ENCODE assay signal across 8 cellular contexts in the genomic region with DNA sequence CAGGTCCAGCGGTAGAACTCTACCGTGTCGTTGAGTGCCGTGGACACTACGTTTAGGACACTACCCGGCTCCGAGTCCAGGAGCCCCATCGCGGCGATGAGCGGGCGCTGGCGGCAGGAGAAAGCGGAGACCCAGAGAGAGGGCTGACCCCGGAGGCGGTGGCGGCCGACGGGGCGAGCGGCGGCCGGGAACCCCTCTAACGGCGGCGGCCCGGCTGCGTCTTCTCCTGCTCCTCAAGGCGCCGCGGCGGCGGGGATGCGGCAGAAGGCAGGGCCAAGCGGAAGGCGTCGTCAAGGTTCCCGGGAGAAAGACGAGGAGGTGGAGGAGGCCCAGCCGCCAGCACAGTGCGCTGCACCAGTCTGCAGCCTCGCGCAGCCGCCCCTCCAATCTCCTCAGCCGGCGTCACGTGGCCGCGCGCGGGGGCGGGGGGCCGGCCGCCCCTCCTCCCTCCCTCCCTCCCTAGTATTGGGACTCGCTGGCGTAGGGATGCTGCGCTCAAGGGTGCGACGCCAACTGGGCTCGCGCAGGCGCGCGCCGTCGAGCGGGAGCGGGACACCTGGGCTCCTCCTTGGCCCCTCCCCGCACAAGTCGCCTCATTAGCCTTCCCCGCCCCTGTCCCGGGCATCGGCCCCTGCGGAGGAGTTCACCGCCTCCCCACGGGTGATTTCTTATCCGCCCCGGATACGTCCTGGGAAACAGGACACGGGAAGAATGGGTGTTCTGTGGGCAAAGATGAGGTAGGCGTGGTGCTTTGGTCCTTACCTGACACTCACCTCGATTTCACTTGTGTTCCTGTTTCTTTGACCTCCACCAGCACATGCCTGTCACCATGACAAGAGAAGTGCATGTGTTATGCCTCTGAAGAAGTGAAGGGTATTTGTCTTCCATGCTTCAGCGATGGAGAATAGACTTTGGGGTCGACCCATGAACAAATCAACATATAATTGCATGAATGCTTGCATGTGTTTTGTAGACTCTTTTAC. TPM values are rescaled to one million over a fixed set of nuclear protein-coding genes. Genes with fewer than 3 reads are reported as not detected.
DNase-seq lines count a peak whose midpoint lies in the region; ATAC-seq and TF ChIP-seq lines count a peak whose summit lies in the region.

A gene (minus strand): TSS at position 363 of the 983 bp plus-strand sequence. CDS start 274 bp downstream, at position 89.

- no peak for DNase-seq in AG04449 (ENCODE audit: low read depth, low spot score)
- DNase-seq in SHP77 treated with DMSO at 0.1 percent for 48 hours (lab: John Stamatoyannopoulos, UW) = peak; percentile 72
- peak; percentile 77 for DNase-seq in activated naive CD8-positive, alpha-beta T cell treated with anti-CD3 and anti-CD28 coated beads for 36 hours
- peak; percentile 68 to 95 (median 88) for DNase-seq in head of caudate nucleus
- DNase-seq in osteocyte (ENCODE audit: extremely low spot score, unreplicated experiment) = peak; percentile 89
- DNase-seq in tibial nerve (ENCODE audit: low spot score in 2 of 2) = peak; percentile 19 to 28

- peaks cover 33% of the 10 kb centered on the region for H3K27me3 Mint-ChIP-seq in activated naive CD8-positive, alpha-beta T cell treated with anti-CD3 and anti-CD28 coated beads for 36 hours
- H3K27me3 Mint-ChIP-seq in osteocyte (ENCODE audit: unreplicated experiment) = peaks cover 37% of the 10 kb centered on the region

- peak; percentile 45 to 46 for TF ChIP-seq POLR2A in tibial nerve (IDR thresholded peaks at IDR 0.05)

- H3K4me3 ChIP-seq in AG04449 (ENCODE audit: low read depth, low read length) = peak within 1 kb of the TSS; percentile 76
- peak within 1 kb of the TSS; percentile 81 for H3K4me3 ChIP-seq in HUES64 (ENCODE audit: low read length)
- peak within 1 kb of the TSS; percentile 49 to 76 (median 63) for H3K4me3 ChIP-seq in tibial nerve

- no peaks in the 10 kb centered on the region for H3K36me3 Mint-ChIP-seq in activated naive CD8-positive, alpha-beta T cell treated with anti-CD3 and anti-CD28 coated beads for 36 hours
- no peaks in the 10 kb centered on the region for H3K36me3 Mint-ChIP-seq in osteocyte (ENCODE audit: unreplicated experiment)

- H3K9me3 ChIP-seq in HUES64 (ENCODE audit: insufficient read depth, low read depth, low read length) (no peaks in the 10 kb centered on the region), tibial nerve (no peaks in the 10 kb centered on the region)

- H3K9me3 Mint-ChIP-seq in activated naive CD8-positive, alpha-beta T cell treated with anti-CD3 and anti-CD28 coated beads for 36 hours = no peaks in the 10 kb centered on the region
- H3K9me3 Mint-ChIP-seq in osteocyte (ENCODE audit: unreplicated experiment) = no peaks in the 10 kb centered on the region

- ATAC-seq in GM19372 (IDR thresholded peaks at IDR 0.05; ENCODE audit: low read depth, unreplicated experiment) = peak; percentile 46

- WGBS in HUES64 = 1% methylated on average over 82 of the region's 84 CpGs
- 3 to 4% methylated on average over 41 to 45 of the region's 84 CpGs for WGBS in tibial nerve, 2 donors

- no peak for TF ChIP-seq CTCF in AG04449 (IDR thresholded peaks at IDR 0.05; ENCODE audit: insufficient read depth, low read length, missing control alignments)
- TF ChIP-seq CTCF in osteocyte (IDR thresholded peaks at IDR 0.05) = no peak
- peak in 1 of 5 experiments; percentile 8 for TF ChIP-seq CTCF in tibial nerve (IDR thresholded peaks at IDR 0.05)

- POLR2A ChIA-PET in AG04449 (lab: Yijun Ruan, JAX) = no interaction called here

- H3K36me3 ChIP-seq in HUES64 (ENCODE audit: insufficient read depth, low read length) = no peaks in the 10 kb centered on the region
- no peaks in the 10 kb centered on the region for H3K36me3 ChIP-seq in tibial nerve

- H3K27ac Mint-ChIP-seq in activated naive CD8-positive, alpha-beta T cell treated with anti-CD3 and anti-CD28 coated beads for 36 hours = peak within 1 kb of the TSS; percentile 54
- H3K27ac Mint-ChIP-seq in osteocyte (ENCODE audit: unreplicated experiment) = peak within 1 kb of the TSS; percentile 4

- no peak within 1 kb of the TSS for H3K27ac ChIP-seq in HUES64 (ENCODE audit: low read depth, low read length)
- peak within 1 kb of the TSS in 1 of 4 donors; percentile 47 for H3K27ac ChIP-seq in tibial nerve

- peak within 1 kb of the TSS; percentile 85 for H3K4me3 Mint-ChIP-seq in activated naive CD8-positive, alpha-beta T cell treated with anti-CD3 and anti-CD28 coated beads for 36 hours
- H3K4me3 Mint-ChIP-seq in osteocyte (ENCODE audit: unreplicated experiment) = peak within 1 kb of the TSS; percentile 90

- peak within 1 kb of the TSS; percentile 63 for H3K9ac ChIP-seq in HUES64 (ENCODE audit: low read depth, low read length)

- peak in 1 of 2 donors; percentile 64 for TF ChIP-seq EP300 in tibial nerve (IDR thresholded peaks at IDR 0.05)

- intact Hi-C loops in head of caudate nucleus (cut with DNase I) = loop anchor here (5.0 kb wide), 1 partner anchor 55 kb away; a partner anchor contains a TSS

- H3K4me1 Mint-ChIP-seq in activated naive CD8-positive, alpha-beta T cell treated with anti-CD3 and anti-CD28 coated beads for 36 hours = peaks cover 18% of the 10 kb centered on the region
- H3K4me1 Mint-ChIP-seq in osteocyte (ENCODE audit: unreplicated experiment) = peaks cover 17% of the 10 kb centered on the region

- H3K4me1 ChIP-seq in HUES64 (ENCODE audit: insufficient read depth, low read length) = peaks cover 30% of the 10 kb centered on the region
- H3K4me1 ChIP-seq in tibial nerve = peaks cover 0 to 24% (median 10%) of the 10 kb centered on the region in 4 donors

- CTCF ChIA-PET in AG04449 (lab: Yijun Ruan, JAX) = interaction anchor here (0.9 to 3.6 kb wide), 7 partner anchors 10 to 146 kb away, joined by 3 to 30 read pairs (median 7); no protein-coding TSS in a partner anchor

- H3K27me3 ChIP-seq in HUES64 (ENCODE audit: insufficient read depth, low read length) (peaks cover 11% of the 10 kb centered on the region), tibial nerve (peaks cover 0 to 13% of the 10 kb centered on the region in 2 donors)

RNA-seq across cellular contexts. Expression of the gene that starts here (rescaled TPM):
- polyA plus RNA-seq in HUES64 (2013, experiment 1 of 2) = 8.1 TPM
- 7.2 TPM for polyA plus RNA-seq in HUES64 (2013, experiment 2 of 2)
- 1 to 10 TPM; 1.7 to 2.2 TPM for total RNA-seq in activated naive CD8-positive, alpha-beta T cell treated with anti-CD3 and anti-CD28 coated beads for 36 hours
- total RNA-seq in osteocyte (4.8 and 6.0 TPM in 2 replicates), tibial nerve (1 to 10 TPM in 3 of 4 donors, under 1 TPM in 1; 0.90 to 2.4 (median 1.4) TPM)
